ENCODE assay signal across 8 cellular contexts in the genomic region with DNA sequence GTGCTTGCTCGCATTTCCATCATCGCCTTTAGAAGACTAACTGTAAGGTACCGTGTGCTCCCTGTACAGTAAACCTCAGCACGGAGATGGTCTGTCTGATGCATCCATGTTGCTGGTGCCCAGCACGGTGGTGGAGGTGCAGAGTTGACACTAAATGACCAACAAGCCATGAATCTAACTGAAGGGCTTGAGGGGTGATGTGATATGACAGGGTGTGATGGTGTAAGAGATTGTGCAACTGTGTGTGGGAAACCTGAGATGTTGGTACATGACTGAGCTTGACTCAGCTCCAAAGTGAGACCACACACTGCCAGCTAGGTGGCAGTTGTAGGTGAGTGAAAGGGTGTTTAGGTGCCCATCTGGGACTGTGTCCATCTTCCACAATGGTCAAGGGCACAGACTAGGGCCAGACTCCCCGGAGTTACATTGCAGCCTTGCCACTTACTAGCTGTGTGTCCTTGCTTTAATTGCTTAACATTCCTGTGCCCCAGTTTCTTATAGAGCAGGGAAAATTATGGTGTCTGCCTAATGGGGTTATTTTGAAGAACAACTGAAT. TPM values are rescaled to one million over a fixed set of nuclear protein-coding genes. Genes with fewer than 3 reads are reported as not detected.
DNase-seq lines count a peak whose midpoint lies in the region; ATAC-seq and TF ChIP-seq lines count a peak whose summit lies in the region.

No MANE protein-coding gene starts in this region.

- H3K9me3 Mint-ChIP-seq in activated T-cell treated with anti-CD3 and anti-CD28 coated beads, Interleukin-2, amount 50 U/mL, for 4 hours: no peaks in the 10 kb centered on the region
- H3K9me3 Mint-ChIP-seq in activated CD4-positive, alpha-beta memory T cell treated with anti-CD3 and anti-CD28 coated beads for 36 hours: no peaks in the 10 kb centered on the region

- H3K4me3 Mint-ChIP-seq in activated T-cell treated with anti-CD3 and anti-CD28 coated beads, Interleukin-2, amount 50 U/mL, for 4 hours: peak overlapping the region; percentile 25
- no peak overlapping the region for H3K4me3 Mint-ChIP-seq in activated CD4-positive, alpha-beta memory T cell treated with anti-CD3 and anti-CD28 coated beads for 36 hours

- H3K27me3 ChIP-seq in upper lobe of left lung: no peaks in the 10 kb centered on the region

- 86 to 90% methylated on average over 6 of the region's 6 CpGs for WGBS in upper lobe of left lung, 2 donors

- H3K4me3 ChIP-seq in upper lobe of left lung: no peak overlapping the region

- POLR2A ChIA-PET in activated CD4-positive, alpha-beta memory T cell treated with anti-CD3 and anti-CD28 coated beads for 36 hours (lab: Charles Lee): interaction anchor here (1.1 to 1.3 kb wide), 4 partner anchors 10 to 21 kb away, joined by 3 to 4 read pairs (median 3); a partner anchor contains a TSS

- peak overlapping the region; percentile 54 to 87 (median 75) for H3K27ac ChIP-seq in upper lobe of left lung

- CTCF ChIA-PET in activated CD4-positive, alpha-beta memory T cell treated with anti-CD3 and anti-CD28 coated beads for 36 hours (lab: Charles Lee): interaction anchor here (0.7 to 5.3 kb wide), 7 partner anchors 13 to 624 kb away, joined by 3 to 39 read pairs (median 5); no protein-coding TSS in a partner anchor

- TF ChIP-seq POLR2A in upper lobe of left lung (IDR thresholded peaks at IDR 0.05): no peak

- TF ChIP-seq CTCF in upper lobe of left lung (IDR thresholded peaks at IDR 0.05): no peak

- peaks cover 44% of the 10 kb centered on the region for H3K36me3 Mint-ChIP-seq in activated T-cell treated with anti-CD3 and anti-CD28 coated beads, Interleukin-2, amount 50 U/mL, for 4 hours (ENCODE audit: insufficient read depth)
- H3K36me3 Mint-ChIP-seq in activated CD4-positive, alpha-beta memory T cell treated with anti-CD3 and anti-CD28 coated beads for 36 hours: peaks cover 59% of the 10 kb centered on the region

- no peak for TF ChIP-seq EP300 in upper lobe of left lung (IDR thresholded peaks at IDR 0.05)

- intact Hi-C loops in activated CD4-positive, alpha-beta memory T cell treated with anti-CD3 and anti-CD28 coated beads for 36 hours (cut with micrococcal nuclease): loop anchor here (1.0 to 10.0 kb wide), 3 partner anchors 8 to 602 kb away; a partner anchor contains a TSS

- H3K27ac Mint-ChIP-seq in activated CD4-positive, alpha-beta memory T cell treated with anti-CD3 and anti-CD28 coated beads for 36 hours: peak overlapping the region; percentile 95

- H3K27me3 Mint-ChIP-seq in activated T-cell treated with anti-CD3 and anti-CD28 coated beads, Interleukin-2, amount 50 U/mL, for 4 hours (ENCODE audit: low read depth): no peaks in the 10 kb centered on the region
- H3K27me3 Mint-ChIP-seq in activated CD4-positive, alpha-beta memory T cell treated with anti-CD3 and anti-CD28 coated beads for 36 hours: no peaks in the 10 kb centered on the region

- H3K4me1 ChIP-seq in upper lobe of left lung: peaks cover 64 to 98% (median 92%) of the 10 kb centered on the region in 4 donors

- H3K4me1 Mint-ChIP-seq in activated T-cell treated with anti-CD3 and anti-CD28 coated beads, Interleukin-2, amount 50 U/mL, for 4 hours (ENCODE audit: low read depth): peaks cover 96% of the 10 kb centered on the region
- peaks cover 97% of the 10 kb centered on the region for H3K4me1 Mint-ChIP-seq in activated CD4-positive, alpha-beta memory T cell treated with anti-CD3 and anti-CD28 coated beads for 36 hours (ENCODE audit: low read depth)

- DNase-seq in activated T-cell treated with anti-CD3 and anti-CD28 coated beads, Interleukin-2, amount 50 U/mL, for 4 hours: no peak
- no peak for DNase-seq in activated T-cell treated with anti-CD3 and anti-CD28 coated beads, Interleukin-2, amount 50 U/mL, for 1 hour
- peak; percentile 62 for DNase-seq in activated CD4-positive, alpha-beta memory T cell treated with anti-CD3 and anti-CD28 coated beads for 36 hours
- DNase-seq in kidney tubule cell (ENCODE audit: low spot score) (peak; percentile 80), upper lobe of left lung (peak in 1 of 2 donors; percentile 64), OCI-M2 (lab: John Stamatoyannopoulos, UW; ENCODE audit: unreplicated experiment) (no peak), NCI-H1694 (lab: John Stamatoyannopoulos, UW) (no peak)
- DNase-seq in effector CD4-positive, alpha-beta T cell: no peak

- ATAC-seq in activated T-cell treated with anti-CD3 and anti-CD28 coated beads, Interleukin-2, amount 50 U/mL, for 4 hours: peak; percentile 58 to 64
- no peak for ATAC-seq in upper lobe of left lung (ENCODE audit: low FRiP score in 2 of 2)

- H3K36me3 ChIP-seq in upper lobe of left lung: no peaks in the 10 kb centered on the region

- no peaks in the 10 kb centered on the region for H3K9me3 ChIP-seq in upper lobe of left lung

RNA-seq across cellular contexts. Expression of a gene that starts 21.4 kb away (rescaled TPM):
- 100 to 1,000 TPM; 135 to 141 (median 140) TPM for total RNA-seq in activated T-cell treated with anti-CD3 and anti-CD28 coated beads, Interleukin-2, amount 50 U/mL, for 4 hours
- total RNA-seq in activated CD4-positive, alpha-beta memory T cell treated with anti-CD3 and anti-CD28 coated beads for 36 hours: 10 to 100 TPM; 67.6 to 73.6 TPM
- 10 to 100 TPM in 3 of 6 donors, 1 to 10 TPM in 3; 6.3 to 24.3 (median 10.5) TPM for total RNA-seq in upper lobe of left lung

Comparison
In these comparisons a context has a peak if more than half of its experiments do, and no peak if none do; other contexts are left out.
1. ATAC-seq: peak in activated T-cell treated with anti-CD3 and anti-CD28 coated beads, Interleukin-2, amount 50 U/mL, for 4 hours (2 of 2); none in upper lobe of left lung (0 of 2).
2. DNase-seq: peak in activated CD4-positive, alpha-beta memory T cell treated with anti-CD3 and anti-CD28 coated beads for 36 hours (single experiment) and kidney tubule cell (single experiment); none in activated T-cell treated with anti-CD3 and anti-CD28 coated beads, Interleukin-2, amount 50 U/mL, for 4 hours (single experiment), activated T-cell treated with anti-CD3 and anti-CD28 coated beads, Interleukin-2, amount 50 U/mL, for 1 hour (single experiment), OCI-M2 (single experiment), NCI-H1694 (single experiment) and effector CD4-positive, alpha-beta T cell (single experiment).